22 cellular contexts compared by ENCODE assay signal in the genomic region with DNA sequence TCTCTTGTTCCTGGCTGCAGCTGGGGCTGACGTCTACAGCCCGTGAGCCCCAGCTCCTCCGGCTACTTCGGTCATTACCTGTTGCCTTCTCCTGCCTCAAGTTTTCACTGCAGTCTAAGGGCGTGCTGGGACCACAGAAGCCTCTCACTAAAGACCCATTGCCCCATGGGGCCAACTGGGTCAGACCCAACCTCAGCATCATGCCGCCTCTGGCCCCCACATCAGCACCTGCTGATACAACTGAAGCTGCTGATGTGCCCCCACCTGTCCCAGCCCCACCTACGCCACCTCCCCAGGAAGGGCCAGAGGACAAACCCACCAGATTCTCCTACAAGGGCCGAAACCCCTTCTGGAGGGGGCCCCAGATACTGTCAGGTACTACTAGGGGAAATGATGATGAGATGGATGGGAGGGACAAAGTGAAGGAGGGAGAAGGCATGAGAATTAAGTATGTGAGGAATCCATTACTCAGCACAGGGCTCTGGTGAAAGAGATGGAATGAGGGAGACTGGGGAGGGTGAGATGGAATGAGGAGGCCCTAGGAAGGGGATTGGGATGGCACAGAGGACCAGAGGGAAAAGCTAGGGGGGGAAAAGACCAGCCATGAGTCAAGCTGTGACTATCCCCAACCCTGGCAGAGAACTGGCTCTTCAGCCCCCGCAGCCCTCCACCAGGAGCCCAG. TPM values are rescaled to one million over a fixed set of nuclear protein-coding genes. Genes with fewer than 3 reads are reported as not detected.
"Had no signal": no experiment of that assay in that cellular context is flagged by ENCODE, and none has a peak within 500 bp of the region (broad histone marks: within the 10 kb centered on the region; RNA-seq: fewer than 3 reads in every experiment).

No MANE protein-coding gene starts in this region.

- H3K27me3 ChIP-seq: right atrium auricular region, transverse colon had no signal

- ATAC-seq: activated CD4-positive, alpha-beta T cell treated with anti-CD3 and anti-CD28 coated beads for 36 hours; activated naive CD8-positive, alpha-beta T cell treated with anti-CD3 and anti-CD28 coated beads, Interleukin-2, amount 50 U/mL, for 24 hours; left cardiac atrium; naive thymus-derived CD8-positive, alpha-beta T cell; T-cell had no signal

- H3K4me1 ChIP-seq: right atrium auricular region, transverse colon had no signal

- H3K4me3 ChIP-seq: right atrium auricular region, smooth muscle cell, transverse colon had no signal

- DNase-seq: activated CD4-positive, alpha-beta memory T cell treated with anti-CD3 and anti-CD28 coated beads, Interleukin-2, amount 10 ng/mL, durations not matched to agents 7 days and 5 days; activated CD4-positive, alpha-beta T cell treated with anti-CD3 and anti-CD28 coated beads for 36 hours; activated CD8-positive, alpha-beta memory T cell treated with anti-CD3 and anti-CD28 coated beads, Interleukin-2, amount 50 U/mL, for 48 hours; activated naive CD4-positive, alpha-beta T cell; activated naive CD8-positive, alpha-beta T cell treated with anti-CD3 and anti-CD28 coated beads, Interleukin-2, amount 50 U/mL, for 24 hours; central memory CD4-positive, alpha-beta T cell; effector memory CD4-positive, alpha-beta T cell; hypothalamus; left cardiac atrium; naive thymus-derived CD8-positive, alpha-beta T cell; nucleus accumbens; T-cell; transverse colon; WERI-Rb-1 had no signal

- H3K4me2 ChIP-seq: smooth muscle cell had no signal

- H3K27ac ChIP-seq: right atrium auricular region, transverse colon, WERI-Rb-1 had no signal

- H3K9me3 ChIP-seq: right atrium auricular region, transverse colon had no signal

RNA-seq across cellular contexts. Expression of gene C11orf42, which starts 5.1 kb away (rescaled TPM):
- total RNA-seq: activated CD4-positive, alpha-beta memory T cell treated with anti-CD3 and anti-CD28 coated beads, Interleukin-2, amount 10 ng/mL, durations not matched to agents 7 days and 5 days; activated CD4-positive, alpha-beta T cell treated with anti-CD3 and anti-CD28 coated beads for 36 hours; activated T-helper 1 cell treated with anti-CD3 and anti-CD28 coated beads, Interleukin-12 subunit alpha, Interleukin-12 subunit beta, Interleukin-2, Interleukin-4 antibody, amounts not matched to agents 30 ng/mL and 10 ng/mL and 1 ng/mL, durations not matched to agents 14 hours and 24 hours and 36 hours; glomerular endothelial cell; left cardiac atrium; lung microvascular endothelial cell; mononuclear cell; naive thymus-derived CD8-positive, alpha-beta T cell; posterior vena cava; right atrium auricular region; smooth muscle cell; subcutaneous adipose tissue; T-cell; transverse colon had no signal
- polyA plus RNA-seq: naive thymus-derived CD8-positive, alpha-beta T cell; smooth muscle cell had no signal

RNA-seq across cellular contexts. Expression of gene OR52W1, which starts 11.4 kb away (rescaled TPM):
- total RNA-seq: activated CD4-positive, alpha-beta memory T cell treated with anti-CD3 and anti-CD28 coated beads, Interleukin-2, amount 10 ng/mL, durations not matched to agents 7 days and 5 days; activated CD4-positive, alpha-beta T cell treated with anti-CD3 and anti-CD28 coated beads for 36 hours; activated T-helper 1 cell treated with anti-CD3 and anti-CD28 coated beads, Interleukin-12 subunit alpha, Interleukin-12 subunit beta, Interleukin-2, Interleukin-4 antibody, amounts not matched to agents 30 ng/mL and 10 ng/mL and 1 ng/mL, durations not matched to agents 14 hours and 24 hours and 36 hours; glomerular endothelial cell; left cardiac atrium; lung microvascular endothelial cell; mononuclear cell; naive thymus-derived CD8-positive, alpha-beta T cell; posterior vena cava; right atrium auricular region; smooth muscle cell; subcutaneous adipose tissue; T-cell; transverse colon had no signal
- polyA plus RNA-seq: naive thymus-derived CD8-positive, alpha-beta T cell; smooth muscle cell had no signal

RNA-seq across cellular contexts. Expression of gene CNGA4, which starts 28.5 kb away (rescaled TPM):
- total RNA-seq: left cardiac atrium, lung microvascular endothelial cell, posterior vena cava, right atrium auricular region, subcutaneous adipose tissue had no signal
- polyA plus RNA-seq: smooth muscle cell had no signal

RNA-seq across cellular contexts. Expression of gene OR52B2, which starts 40.3 kb away (rescaled TPM):
- total RNA-seq: activated CD4-positive, alpha-beta memory T cell treated with anti-CD3 and anti-CD28 coated beads, Interleukin-2, amount 10 ng/mL, durations not matched to agents 7 days and 5 days; activated CD4-positive, alpha-beta T cell treated with anti-CD3 and anti-CD28 coated beads for 36 hours; activated T-helper 1 cell treated with anti-CD3 and anti-CD28 coated beads, Interleukin-12 subunit alpha, Interleukin-12 subunit beta, Interleukin-2, Interleukin-4 antibody, amounts not matched to agents 30 ng/mL and 10 ng/mL and 1 ng/mL, durations not matched to agents 14 hours and 24 hours and 36 hours; glomerular endothelial cell; left cardiac atrium; lung microvascular endothelial cell; mononuclear cell; naive thymus-derived CD8-positive, alpha-beta T cell; posterior vena cava; right atrium auricular region; smooth muscle cell; T-cell had no signal
- polyA plus RNA-seq: naive thymus-derived CD8-positive, alpha-beta T cell; smooth muscle cell had no signal
